ENCODE assay signal across 22 cellular contexts in the genomic region with DNA sequence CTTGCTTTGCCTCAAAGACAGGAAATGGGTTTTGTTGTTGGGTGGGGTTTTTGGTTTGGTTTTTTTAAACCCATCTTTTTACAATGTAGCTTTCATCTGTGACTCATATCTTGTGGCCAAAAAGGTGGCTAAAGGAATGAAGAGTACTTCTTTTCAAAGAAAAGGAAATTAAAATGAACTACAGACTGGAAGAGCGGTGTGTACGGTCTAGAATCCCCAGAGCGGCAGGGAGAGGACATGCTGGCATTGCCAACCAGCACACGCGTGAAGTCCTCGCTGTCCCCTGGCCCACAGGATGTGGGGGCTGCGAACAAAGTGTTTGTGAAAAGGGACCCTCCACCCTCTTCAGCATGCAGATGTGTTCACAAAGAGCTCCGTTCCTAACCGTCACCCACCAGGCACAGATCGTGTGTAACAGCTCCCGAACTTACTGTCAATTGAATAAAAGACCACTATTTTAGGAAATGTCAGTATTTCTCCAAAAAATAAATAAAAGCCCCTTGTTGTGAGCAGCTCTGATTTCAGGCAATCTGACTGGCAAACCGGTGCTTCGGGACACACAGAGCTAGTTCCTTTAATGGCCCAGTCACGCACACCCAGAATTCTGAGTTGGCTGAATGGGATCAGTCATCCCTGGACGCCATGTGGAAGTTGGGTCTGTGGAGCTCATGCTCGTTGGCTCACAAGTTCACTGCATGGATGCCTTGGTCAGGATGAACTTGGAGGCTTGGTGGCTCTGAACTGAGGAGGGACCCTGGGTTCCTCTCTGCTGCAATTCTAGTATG.
DNase-seq lines count a peak whose midpoint lies in the region; ATAC-seq and TF ChIP-seq lines count a peak whose summit lies in the region.
"Had no signal": no experiment of that assay in that cellular context is flagged by ENCODE, and none has a peak within 500 bp of the region (broad histone marks: within the 10 kb centered on the region; RNA-seq: fewer than 3 reads in every experiment).

No MANE protein-coding gene starts in this region.

- H3K79me2 ChIP-seq in H9 (ENCODE audit: insufficient read depth, low read length), result no peaks in the 10 kb centered on the region

- CTCF ChIA-PET in activated CD4-positive, alpha-beta memory T cell treated with anti-CD3 and anti-CD28 coated beads for 36 hours (lab: Charles Lee), result no interaction called here

- H3K36me3 ChIP-seq in effector memory CD4-positive, alpha-beta T cell (ENCODE audit: control insufficient read depth, insufficient read depth, low read length), result no peaks in the 10 kb centered on the region
- H3K36me3 ChIP-seq: ovary, sigmoid colon had no signal

- H3K9ac ChIP-seq in H9 (ENCODE audit: extremely low read depth, insufficient read length, low read length), result no peak overlapping the region
- H3K9ac ChIP-seq: KMS-11 had no signal

- H3K23me2 ChIP-seq in H9 (ENCODE audit: insufficient read length, low read depth, low read length, poor library complexity, severe bottlenecking), result no peaks in the 10 kb centered on the region

- H3K18ac ChIP-seq in H9 (ENCODE audit: insufficient read length, low read depth, low read length), result no peak overlapping the region

- H4K8ac ChIP-seq in H9 (replicated peaks; ENCODE audit: insufficient read length, low read depth, low read length), result no peak overlapping the region

- H3K27me3 ChIP-seq in effector memory CD4-positive, alpha-beta T cell (replicated peaks; ENCODE audit: control insufficient read depth, insufficient read depth, low read length, poor library complexity, severe bottlenecking), result no peaks in the 10 kb centered on the region
- no peaks in the 10 kb centered on the region for H3K27me3 ChIP-seq in H9 (ENCODE audit: insufficient read depth, low read length)
- H3K27me3 ChIP-seq: ovary had no signal

- H3K79me1 ChIP-seq in H9 (ENCODE audit: insufficient read depth, low read depth, low read length, poor library complexity, severe bottlenecking), result no peaks in the 10 kb centered on the region

- no peak overlapping the region for H2BK20ac ChIP-seq in H9 (ENCODE audit: low read depth, low read length, poor library complexity, severe bottlenecking)

- H3K27ac ChIP-seq in effector memory CD4-positive, alpha-beta T cell (ENCODE audit: insufficient read depth, low read length, poor library complexity, severe bottlenecking), result peak overlapping the region; percentile 35
- H3K27ac ChIP-seq in H9 (ENCODE audit: insufficient read length, low read depth, low read length), result no peak overlapping the region
- H3K27ac ChIP-seq: KMS-11, ovary, sigmoid colon had no signal

- H3T11ph ChIP-seq in H9 (ENCODE audit: low read length), result no peak overlapping the region

- H2AK5ac ChIP-seq in H9 (ENCODE audit: insufficient read length, low read length), result no peak overlapping the region

- no peak overlapping the region for H3K4ac ChIP-seq in H9 (ENCODE audit: low read depth, low read length)

- peak overlapping the region; percentile 69 for H3K27ac Mint-ChIP-seq in activated naive CD4-positive, alpha-beta T cell treated with anti-CD3 and anti-CD28 coated beads, Interleukin-2, amount 50 U/mL, for 24 hours
- peak overlapping the region; percentile 42 for H3K27ac Mint-ChIP-seq in activated CD4-positive, alpha-beta memory T cell treated with anti-CD3 and anti-CD28 coated beads for 36 hours
- H3K27ac Mint-ChIP-seq in H9, result no peak overlapping the region

- no peaks in the 10 kb centered on the region for H3K36me3 Mint-ChIP-seq in activated naive CD4-positive, alpha-beta T cell treated with anti-CD3 and anti-CD28 coated beads, Interleukin-2, amount 50 U/mL, for 24 hours
- H3K36me3 Mint-ChIP-seq in activated CD4-positive, alpha-beta memory T cell treated with anti-CD3 and anti-CD28 coated beads for 36 hours, result no peaks in the 10 kb centered on the region
- no peaks in the 10 kb centered on the region for H3K36me3 Mint-ChIP-seq in H9 (ENCODE audit: insufficient read depth in 1 of 3, low read depth in 3 of 3)

- H3K9me3 Mint-ChIP-seq in activated naive CD4-positive, alpha-beta T cell treated with anti-CD3 and anti-CD28 coated beads, Interleukin-2, amount 50 U/mL, for 24 hours, result no peaks in the 10 kb centered on the region
- H3K9me3 Mint-ChIP-seq in activated CD4-positive, alpha-beta memory T cell treated with anti-CD3 and anti-CD28 coated beads for 36 hours, result no peaks in the 10 kb centered on the region
- H3K9me3 Mint-ChIP-seq in H9, result no peaks in the 10 kb centered on the region

- no peak for TF ChIP-seq CTCF in H9 (conservative IDR thresholded peaks at IDR 0.05)

- no peak overlapping the region for H3K56ac ChIP-seq in H9 (ENCODE audit: insufficient read length, low read depth, low read length)

- H4K5ac ChIP-seq in H9 (ENCODE audit: insufficient read length, low read depth, low read length), result no peak overlapping the region

- H3K4me3 Mint-ChIP-seq in activated naive CD4-positive, alpha-beta T cell treated with anti-CD3 and anti-CD28 coated beads, Interleukin-2, amount 50 U/mL, for 24 hours, result peak overlapping the region; percentile 65
- H3K4me3 Mint-ChIP-seq in activated CD4-positive, alpha-beta memory T cell treated with anti-CD3 and anti-CD28 coated beads for 36 hours, result peak overlapping the region; percentile 27
- no peak overlapping the region for H3K4me3 Mint-ChIP-seq in H9

- no peaks in the 10 kb centered on the region for H3K27me3 Mint-ChIP-seq in activated naive CD4-positive, alpha-beta T cell treated with anti-CD3 and anti-CD28 coated beads, Interleukin-2, amount 50 U/mL, for 24 hours
- no peaks in the 10 kb centered on the region for H3K27me3 Mint-ChIP-seq in activated CD4-positive, alpha-beta memory T cell treated with anti-CD3 and anti-CD28 coated beads for 36 hours
- peaks cover 10% of the 10 kb centered on the region for H3K27me3 Mint-ChIP-seq in H9 (ENCODE audit: low read depth)

- no peak overlapping the region for H3K23ac ChIP-seq in H9 (ENCODE audit: insufficient read length, low read depth, low read length)

- no peak overlapping the region for H3K4me3 ChIP-seq in effector memory CD4-positive, alpha-beta T cell (ENCODE audit: insufficient read depth, low read depth, low read length, poor library complexity, severe bottlenecking)
- H3K4me3 ChIP-seq: ovary, sigmoid colon had no signal

- no peak overlapping the region for H2BK5ac ChIP-seq in H9 (ENCODE audit: insufficient read length, low read length)

- no peak overlapping the region for H4K91ac ChIP-seq in H9 (ENCODE audit: insufficient read length, low read depth, low read length)

- H3K14ac ChIP-seq in H9 (ENCODE audit: insufficient read depth, low read length), result no peak overlapping the region

- WGBS in H9 (ENCODE audit: extremely low coverage, insufficient read length, low lambda C conversion rate), result no CpG with 5 or more reads among the region's 16 CpGs

- H2AFZ ChIP-seq in H9 (ENCODE audit: low read length), result no peak overlapping the region

- H3K9me3 ChIP-seq in effector memory CD4-positive, alpha-beta T cell (ENCODE audit: control insufficient read depth, low read length), result no peaks in the 10 kb centered on the region
- no peaks in the 10 kb centered on the region for H3K9me3 ChIP-seq in H9 (ENCODE audit: control insufficient read depth, low read depth, low read length)
- H3K9me3 ChIP-seq: ovary, sigmoid colon had no signal

- no peak for DNase-seq in activated naive CD4-positive, alpha-beta T cell treated with Interleukin-2 at 50 U/mL for 16 hours
- no peak for DNase-seq in activated CD4-positive, alpha-beta memory T cell treated with anti-CD3 and anti-CD28 coated beads for 36 hours
- DNase-seq in effector memory CD4-positive, alpha-beta T cell, result no peak
- DNase-seq in midbrain (lab: John Stamatoyannopoulos, UW) (no peak), H9 (no peak), AG08395 (ENCODE audit: low spot score) (no peak)
- DNase-seq: amniotic stem cell; Calu3; caudate nucleus; effector CD4-positive, alpha-beta T cell; GF-D8; NCI-H1105; NCI-H2107; NCI-H526 treated with DMSO at 0.1 percent for 48 hours; ovary; sigmoid colon; stimulated activated CD4-positive, alpha-beta T cell treated with anti-CD3 and anti-CD28 coated beads, Interleukin-1b, Interleukin-23, amount 100 ng/mL, for 48 hours had no signal

- no peaks in the 10 kb centered on the region for H4K20me1 ChIP-seq in H9 (ENCODE audit: control insufficient read depth, insufficient read depth, insufficient read length)

- POLR2A ChIA-PET in activated CD4-positive, alpha-beta memory T cell treated with anti-CD3 and anti-CD28 coated beads for 36 hours (lab: Charles Lee), result interaction anchor here (1.1 kb wide), 1 partner anchor 19 kb away, joined by 3 read pairs; no protein-coding TSS in a partner anchor

- H2BK12ac ChIP-seq in H9 (ENCODE audit: insufficient read length, low read depth, low read length), result no peak overlapping the region

- no peak overlapping the region for H2BK15ac ChIP-seq in H9 (ENCODE audit: low read depth, low read length)

- H2BK120ac ChIP-seq in H9 (ENCODE audit: low read depth, low read length, poor library complexity, severe bottlenecking), result no peak overlapping the region

- ATAC-seq in GM21367 (IDR thresholded peaks at IDR 0.05; ENCODE audit: unreplicated experiment), result no peak
- ATAC-seq: Panc1, SK-N-SH treated with all-trans-retinoic acid at 6 μM for 48 hours had no signal

- intact Hi-C loops in activated CD4-positive, alpha-beta memory T cell treated with anti-CD3 and anti-CD28 coated beads for 36 hours (cut with micrococcal nuclease), result no loop called here

- H3K4me2 ChIP-seq in H9 (ENCODE audit: insufficient read depth, insufficient read length, low read length), result no peak overlapping the region
- H3K4me2 ChIP-seq: KMS-11 had no signal

- H3K4me1 ChIP-seq in effector memory CD4-positive, alpha-beta T cell (ENCODE audit: control insufficient read depth, insufficient read depth, low read length, poor library complexity, severe bottlenecking), result peaks cover 35% of the 10 kb centered on the region
- no peaks in the 10 kb centered on the region for H3K4me1 ChIP-seq in H9 (ENCODE audit: insufficient read depth, low read length)
- H3K4me1 ChIP-seq: sigmoid colon had no signal

- H3K4me1 Mint-ChIP-seq in activated naive CD4-positive, alpha-beta T cell treated with anti-CD3 and anti-CD28 coated beads, Interleukin-2, amount 50 U/mL, for 24 hours, result peaks cover 12% of the 10 kb centered on the region
- H3K4me1 Mint-ChIP-seq in activated CD4-positive, alpha-beta memory T cell treated with anti-CD3 and anti-CD28 coated beads for 36 hours (ENCODE audit: low read depth), result peaks cover 36% of the 10 kb centered on the region
- peaks cover 0 to 4% of the 10 kb centered on the region in 2 experiments; a peak in 1 of 4 replicates for H3K4me1 Mint-ChIP-seq in H9

Comparison
In these comparisons a context has a peak if more than half of its experiments do, and no peak if none do; other contexts are left out.
1. H3K27ac Mint-ChIP-seq: peak in activated naive CD4-positive, alpha-beta T cell treated with anti-CD3 and anti-CD28 coated beads, Interleukin-2, amount 50 U/mL, for 24 hours (single experiment) and activated CD4-positive, alpha-beta memory T cell treated with anti-CD3 and anti-CD28 coated beads for 36 hours (single experiment); none in H9 (0 of 3).
2. H3K4me3 Mint-ChIP-seq: peak in activated naive CD4-positive, alpha-beta T cell treated with anti-CD3 and anti-CD28 coated beads, Interleukin-2, amount 50 U/mL, for 24 hours (single experiment) and activated CD4-positive, alpha-beta memory T cell treated with anti-CD3 and anti-CD28 coated beads for 36 hours (single experiment); none in H9 (0 of 2).